ENCODE assay signal across 1 cellular context in genomic region chr7:109111086-109111485, GRCh38.
TF ChIP-seq lines count a peak whose summit lies in the region.

No MANE protein-coding gene starts in this region.

TF ChIP-seq in liver, 16 proteins besides CTCF, POLR2A, EP300 and RAD21 (continued from another document):
- TF ChIP-seq TAF1 (conservative IDR thresholded peaks at IDR 0.05) (no peak), GABPA (IDR thresholded peaks at IDR 0.05 in 1 of 2, conservative IDR thresholded peaks at IDR 0.05 in 1 of 2) (no peak), MAX (IDR thresholded peaks at IDR 0.05) (peak; percentile 17), NR2F2 (IDR thresholded peaks at IDR 0.05) (no peak), RXRA (IDR thresholded peaks at IDR 0.05) (peak in 1 of 2 donors; percentile 77), YY1 (IDR thresholded peaks at IDR 0.05) (no peak), HNF4G (IDR thresholded peaks at IDR 0.05) (no peak), EGR1 (IDR thresholded peaks at IDR 0.05; ENCODE audit: low read depth in 2 of 2) (peak in 1 of 2 donors; percentile 35), FOXA1 (IDR thresholded peaks at IDR 0.05) (no peak), JUND (IDR thresholded peaks at IDR 0.05) (no peak)
